15 cellular contexts compared by ENCODE assay signal in genomic region chr7:155948423-155948822, GRCh38.
DNase-seq lines count a peak whose midpoint lies in the region; ATAC-seq and TF ChIP-seq lines count a peak whose summit lies in the region.
"Had no signal": no experiment of that assay in that cellular context is flagged by ENCODE, and none has a peak within 500 bp of the region (broad histone marks: within the 10 kb centered on the region; RNA-seq: fewer than 3 reads in every experiment).

No MANE protein-coding gene starts in this region.

- no peaks in the 10 kb centered on the region for H3K9me3 Mint-ChIP-seq in chondrocyte (ENCODE audit: low read depth)
- no peaks in the 10 kb centered on the region for H3K9me3 Mint-ChIP-seq in natural killer cell treated with Interleukin-12 subunit alpha and Interleukin-12 subunit beta and Interleukin-15 and Interleukin-18, amount 100 ng/mL, for 72 hours

- H3K4me1 Mint-ChIP-seq in chondrocyte (ENCODE audit: low read depth): peaks cover 29% of the 10 kb centered on the region
- H3K4me1 Mint-ChIP-seq in natural killer cell treated with Interleukin-12 subunit alpha and Interleukin-12 subunit beta and Interleukin-15 and Interleukin-18, amount 100 ng/mL, for 72 hours (ENCODE audit: low read depth in 2 of 2): no peaks in the 10 kb centered on the region
- H3K4me1 Mint-ChIP-seq: CD4-positive, alpha-beta memory T cell had no signal

- H3K4me3 ChIP-seq in right atrium auricular region (no peak overlapping the region), heart left ventricle (no peak overlapping the region), mesenchymal stem cell (ENCODE audit: insufficient read depth in 1 of 2, low read depth in 1 of 2, low read length in 2 of 2) (peak overlapping the region in 1 of 2 experiments; percentile 6), prostate gland (no peak overlapping the region)
- H3K4me3 ChIP-seq: GM12878, GM23248 had no signal

- H3K36me3 ChIP-seq in right atrium auricular region (no peaks in the 10 kb centered on the region), heart left ventricle (no peaks in the 10 kb centered on the region), mesenchymal stem cell (ENCODE audit: control insufficient read depth in 1 of 2, insufficient read depth in 2 of 2, low read depth in 1 of 2, low read length in 2 of 2) (no peaks in the 10 kb centered on the region), prostate gland (no peaks in the 10 kb centered on the region)
- H3K36me3 ChIP-seq: BE2C had no signal

- H3K27ac Mint-ChIP-seq in chondrocyte (ENCODE audit: unreplicated experiment): no peak overlapping the region
- H3K27ac Mint-ChIP-seq in natural killer cell treated with Interleukin-12 subunit alpha and Interleukin-12 subunit beta and Interleukin-15 and Interleukin-18, amount 100 ng/mL, for 72 hours: no peak overlapping the region
- H3K27ac Mint-ChIP-seq: CD4-positive, alpha-beta memory T cell had no signal

- no peak overlapping the region for H3K23ac ChIP-seq in mesenchymal stem cell (ENCODE audit: low read length in 2 of 2)

- peak; percentile 36 for DNase-seq in right atrium auricular region (ENCODE audit: low spot score)
- DNase-seq in heart left ventricle: no peak
- peak; percentile 52 for DNase-seq in chondrocyte (ENCODE audit: low spot score)
- DNase-seq in mesenchymal stem cell: no peak
- DNase-seq in ureter (ENCODE audit: low spot score): peak; percentile 35
- no peak for DNase-seq in natural killer cell treated with Interleukin-12 subunit alpha and Interleukin-12 subunit beta and Interleukin-15 and Interleukin-18, amount 100 ng/mL, for 72 hours (ENCODE audit: low spot score)
- no peak for DNase-seq in prostate gland (ENCODE audit: low spot score)
- DNase-seq: BE2C; CD4-positive, alpha-beta memory T cell; DMS79; GM23248 had no signal

- H3K4me2 ChIP-seq in mesenchymal stem cell (ENCODE audit: low read length, poor library complexity, severe bottlenecking): no peak overlapping the region

- H4K91ac ChIP-seq in mesenchymal stem cell (ENCODE audit: low read length): no peak overlapping the region

- H3K9ac ChIP-seq in mesenchymal stem cell (ENCODE audit: low read length): no peak overlapping the region
- H3K9ac ChIP-seq: GM23248 had no signal

- no peaks in the 10 kb centered on the region for H3K36me3 Mint-ChIP-seq in chondrocyte (ENCODE audit: low read depth)
- no peaks in the 10 kb centered on the region for H3K36me3 Mint-ChIP-seq in natural killer cell treated with Interleukin-12 subunit alpha and Interleukin-12 subunit beta and Interleukin-15 and Interleukin-18, amount 100 ng/mL, for 72 hours
- H3K36me3 Mint-ChIP-seq: CD4-positive, alpha-beta memory T cell had no signal

- H3K27ac ChIP-seq in right atrium auricular region: no peak overlapping the region
- H3K27ac ChIP-seq in heart left ventricle: no peak overlapping the region
- H3K27ac ChIP-seq in mesenchymal stem cell (ENCODE audit: low read length, poor library complexity, severe bottlenecking): no peak overlapping the region
- H3K27ac ChIP-seq in prostate gland: no peak overlapping the region
- H3K27ac ChIP-seq: C4-2B, GM23248 had no signal

- H2BK5ac ChIP-seq in mesenchymal stem cell (ENCODE audit: low read depth, low read length, poor library complexity, severe bottlenecking): no peak overlapping the region

- no peaks in the 10 kb centered on the region for H3K4me1 ChIP-seq in right atrium auricular region
- H3K4me1 ChIP-seq in heart left ventricle: no peaks in the 10 kb centered on the region
- H3K4me1 ChIP-seq in mesenchymal stem cell (ENCODE audit: control insufficient read depth, insufficient read depth, low read depth, low read length): peaks cover 19% of the 10 kb centered on the region
- no peaks in the 10 kb centered on the region for H3K4me1 ChIP-seq in prostate gland (replicated peaks)
- H3K4me1 ChIP-seq: BE2C had no signal

- no peak overlapping the region for H2AFZ ChIP-seq in mesenchymal stem cell (ENCODE audit: low read depth, low read length)
- H2AFZ ChIP-seq: GM23248 had no signal

- no peak overlapping the region for H2BK12ac ChIP-seq in mesenchymal stem cell (ENCODE audit: low read length in 2 of 2)

- H3K9me3 ChIP-seq in right atrium auricular region (no peaks in the 10 kb centered on the region), heart left ventricle (peaks cover 0 to 6% (median 0%) of the 10 kb centered on the region in 12 donors), mesenchymal stem cell (ENCODE audit: control insufficient read depth, low read length) (peaks cover 8% of the 10 kb centered on the region), prostate gland (no peaks in the 10 kb centered on the region)
- H3K9me3 ChIP-seq: BE2C had no signal

- H3K18ac ChIP-seq in mesenchymal stem cell (ENCODE audit: low read depth in 1 of 2, low read length in 2 of 2): no peak overlapping the region

- H3K79me1 ChIP-seq in mesenchymal stem cell (replicated peaks; ENCODE audit: low read length, poor library complexity, severe bottlenecking): no peaks in the 10 kb centered on the region

- no peak overlapping the region for H2BK120ac ChIP-seq in mesenchymal stem cell (ENCODE audit: low read depth, low read length)

- H3K14ac ChIP-seq in mesenchymal stem cell (ENCODE audit: low read length in 2 of 2): no peak overlapping the region

- no peak overlapping the region for H3K4ac ChIP-seq in mesenchymal stem cell (ENCODE audit: low read depth in 1 of 2, low read length in 2 of 2)

- TF ChIP-seq POLR2A in heart left ventricle (IDR thresholded peaks at IDR 0.05) (no peak), prostate gland (IDR thresholded peaks at IDR 0.05) (no peak)

- WGBS in heart left ventricle, 4 donors: 74 to 79% (median 78%) methylated on average over 5 to 6 of the region's 6 CpGs
- 58% methylated on average over 5 of the region's 6 CpGs for WGBS in mesenchymal stem cell
- 84% methylated on average over 6 of the region's 6 CpGs for WGBS in prostate gland

- peak overlapping the region; percentile 55 for H2AK5ac ChIP-seq in mesenchymal stem cell (ENCODE audit: low read length, severe bottlenecking)

- no peaks in the 10 kb centered on the region for H3K27me3 ChIP-seq in right atrium auricular region
- peaks cover 0 to 26% (median 0%) of the 10 kb centered on the region in 9 donors for H3K27me3 ChIP-seq in heart left ventricle
- H3K27me3 ChIP-seq in mesenchymal stem cell (ENCODE audit: control insufficient read depth in 1 of 2, insufficient read depth in 1 of 2, low read length in 2 of 2): no peaks in the 10 kb centered on the region
- H3K27me3 ChIP-seq in prostate gland (replicated peaks; ENCODE audit: insufficient read depth): no peaks in the 10 kb centered on the region

- H4K8ac ChIP-seq in mesenchymal stem cell (ENCODE audit: low read length): no peak overlapping the region

- no peak for ATAC-seq in heart left ventricle
- no peak for ATAC-seq in natural killer cell treated with Interleukin-12 subunit alpha and Interleukin-12 subunit beta and Interleukin-15 and Interleukin-18, amount 100 ng/mL, for 72 hours
- ATAC-seq in HG02610 (IDR thresholded peaks at IDR 0.05; ENCODE audit: unreplicated experiment): no peak
- ATAC-seq: GM12878, HCT116 had no signal

- H3K4me3 Mint-ChIP-seq in chondrocyte (ENCODE audit: unreplicated experiment): no peak overlapping the region
- H3K4me3 Mint-ChIP-seq in natural killer cell treated with Interleukin-12 subunit alpha and Interleukin-12 subunit beta and Interleukin-15 and Interleukin-18, amount 100 ng/mL, for 72 hours: no peak overlapping the region
- H3K4me3 Mint-ChIP-seq: CD4-positive, alpha-beta memory T cell had no signal

- no peak for TF ChIP-seq CTCF in right atrium auricular region (IDR thresholded peaks at IDR 0.05)
- TF ChIP-seq CTCF in heart left ventricle (IDR thresholded peaks at IDR 0.05): no peak
- TF ChIP-seq CTCF in chondrocyte (IDR thresholded peaks at IDR 0.05): no peak
- no peak for TF ChIP-seq CTCF in prostate gland (IDR thresholded peaks at IDR 0.05)

- no peak overlapping the region for H2BK15ac ChIP-seq in mesenchymal stem cell (ENCODE audit: low read depth, poor library complexity, severe bottlenecking)

- intact Hi-C loops in heart left ventricle (cut with DNase I) (no loop called here), prostate gland (cut with DNase I) (no loop called here)

- peaks cover 16% of the 10 kb centered on the region for H3K27me3 Mint-ChIP-seq in chondrocyte (ENCODE audit: low read depth)
- H3K27me3 Mint-ChIP-seq in natural killer cell treated with Interleukin-12 subunit alpha and Interleukin-12 subunit beta and Interleukin-15 and Interleukin-18, amount 100 ng/mL, for 72 hours: peaks cover 0 to 5% of the 10 kb centered on the region in 2 donors

Comparison
In these comparisons a context has a peak if more than half of its experiments do, and no peak if none do; other contexts are left out.
1. DNase-seq: peak in right atrium auricular region (single experiment), chondrocyte (single experiment) and ureter (single experiment); none in heart left ventricle (0 of 5), mesenchymal stem cell (single experiment), natural killer cell treated with Interleukin-12 subunit alpha and Interleukin-12 subunit beta and Interleukin-15 and Interleukin-18, amount 100 ng/mL, for 72 hours (single experiment) and prostate gland (single experiment).